In the genomic region with DNA sequence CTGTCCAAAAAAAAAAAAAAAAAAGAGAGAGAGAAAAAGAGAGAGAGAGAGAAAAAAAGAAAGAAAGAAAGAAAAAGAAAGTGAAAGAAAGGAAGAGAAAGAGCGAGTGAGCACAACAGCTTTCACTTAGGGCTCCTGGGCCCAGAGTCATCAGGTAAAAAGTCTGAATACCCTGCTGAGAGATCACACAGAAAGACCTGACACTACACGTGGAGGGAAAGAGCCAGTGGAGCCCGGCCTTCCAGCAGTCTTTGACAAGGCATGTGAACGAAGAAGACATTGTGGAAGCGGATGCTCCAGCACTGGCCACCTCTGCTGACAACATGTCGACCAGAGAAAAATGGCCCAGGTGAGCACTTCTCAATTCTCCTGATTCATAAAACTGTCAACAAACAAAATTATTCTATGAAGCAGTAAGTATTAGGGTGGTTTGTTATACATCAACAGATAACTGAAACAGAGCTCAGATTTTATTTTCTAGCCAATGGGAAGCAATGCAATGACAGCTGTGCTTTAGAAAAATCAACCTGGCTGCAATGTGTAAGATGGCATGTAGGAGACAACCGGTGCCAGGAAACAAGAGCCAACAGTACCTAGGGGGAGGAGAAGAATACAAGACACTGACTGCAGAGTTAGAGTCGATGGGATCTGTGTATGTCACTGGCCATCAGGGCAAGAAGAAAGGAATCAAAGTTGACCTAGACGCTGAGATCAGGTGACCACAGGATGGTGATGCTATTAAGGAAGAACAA, we compare ENCODE assay signal across 14 cellular contexts. TPM values are rescaled to one million over a fixed set of nuclear protein-coding genes. Genes with fewer than 3 reads are reported as not detected.
DNase-seq lines count a peak whose midpoint lies in the region; ATAC-seq, FAIRE-seq and TF ChIP-seq lines count a peak whose summit lies in the region.
"Had no signal": no experiment of that assay in that cellular context is flagged by ENCODE, and none has a peak within 500 bp of the region (broad histone marks: within the 10 kb centered on the region; RNA-seq: fewer than 3 reads in every experiment).

No MANE protein-coding gene starts in this region.

- no peak for TF ChIP-seq POLR2A in GM12891 (IDR thresholded peaks at IDR 0.05; ENCODE audit: low read depth, low read length)

- peaks cover 70% of the 10 kb centered on the region for H3K4me1 Mint-ChIP-seq in CD4-positive, alpha-beta T cell (ENCODE audit: low read depth)
- H3K4me1 Mint-ChIP-seq in activated T-helper 17 cell treated with anti-CD3 and anti-CD28 coated beads, Interleukin-2, amount 50 U/mL, for 72 hours: peaks cover 32% of the 10 kb centered on the region
- peaks cover 35 to 68% (median 55%) of the 10 kb centered on the region in 3 donors for H3K4me1 Mint-ChIP-seq in naive B cell

- peak overlapping the region; percentile 4 for H3K27ac Mint-ChIP-seq in CD4-positive, alpha-beta T cell
- peak overlapping the region; percentile 91 for H3K27ac Mint-ChIP-seq in activated T-helper 17 cell treated with anti-CD3 and anti-CD28 coated beads, Interleukin-2, amount 50 U/mL, for 72 hours
- H3K27ac Mint-ChIP-seq in naive B cell: peak overlapping the region; percentile 28 to 94 (median 78)

- no peak for TF ChIP-seq CTCF in CD4-positive, alpha-beta T cell (IDR thresholded peaks at IDR 0.05)

- POLR2A ChIA-PET in CD4-positive, alpha-beta T cell (lab: Charles Lee): interaction anchor here (0.9 to 1.1 kb wide), 2 partner anchors 11 to 46 kb away, joined by 4 to 6 read pairs; no protein-coding TSS in a partner anchor

- peaks cover 44% of the 10 kb centered on the region for H3K36me3 Mint-ChIP-seq in CD4-positive, alpha-beta T cell (ENCODE audit: low read depth)
- peaks cover 47% of the 10 kb centered on the region for H3K36me3 Mint-ChIP-seq in activated T-helper 17 cell treated with anti-CD3 and anti-CD28 coated beads, Interleukin-2, amount 50 U/mL, for 72 hours (ENCODE audit: low read depth)
- H3K36me3 Mint-ChIP-seq in naive B cell: no peaks in the 10 kb centered on the region

- peak; percentile 43 for FAIRE-seq in GM12891 (lab: Jason Lieb, UNC)
- FAIRE-seq: D721Med had no signal

- no peak for DNase-seq in CD4-positive, alpha-beta T cell
- no peak for DNase-seq in GM12891 (ENCODE audit: insufficient read length, low spot score)
- no peak for DNase-seq in naive B cell
- no peak for DNase-seq in HCEC 1CT
- DNase-seq in hepatic stellate cell (ENCODE audit: low spot score): no peak
- DNase-seq in DMS153 (lab: John Stamatoyannopoulos, UW): no peak
- no peak for DNase-seq in germinal center (ENCODE audit: low spot score)
- DNase-seq: erythroblast, GOT3, hippocampal formation, NCI-H1436 had no signal

- ATAC-seq in CD4-positive, alpha-beta T cell (ENCODE audit: poor library complexity): no peak
- ATAC-seq in activated T-helper 17 cell treated with anti-CD3 and anti-CD28 coated beads, Interleukin-2, amount 50 U/mL, for 72 hours (replicated peaks): peak; percentile 11
- ATAC-seq in naive B cell (ENCODE audit: low read depth in 2 of 2): no peak

- peak overlapping the region; percentile 9 for H3K27ac ChIP-seq in CD4-positive, alpha-beta T cell (ENCODE audit: low read depth, low read length)
- H3K27ac ChIP-seq: tibial artery had no signal

- H3K27me3 ChIP-seq in CD4-positive, alpha-beta T cell (ENCODE audit: control insufficient read depth, insufficient read depth, low read length): no peaks in the 10 kb centered on the region
- H3K27me3 ChIP-seq: tibial artery had no signal

- no peaks in the 10 kb centered on the region for H3K9me3 Mint-ChIP-seq in CD4-positive, alpha-beta T cell
- no peaks in the 10 kb centered on the region for H3K9me3 Mint-ChIP-seq in activated T-helper 17 cell treated with anti-CD3 and anti-CD28 coated beads, Interleukin-2, amount 50 U/mL, for 72 hours
- peaks cover 0 to 4% (median 0%) of the 10 kb centered on the region in 7 donors for H3K9me3 Mint-ChIP-seq in naive B cell

- no peaks in the 10 kb centered on the region for H3K9me3 ChIP-seq in CD4-positive, alpha-beta T cell (ENCODE audit: control insufficient read depth, low read length)
- H3K9me3 ChIP-seq: tibial artery had no signal

- no peaks in the 10 kb centered on the region for H3K27me3 Mint-ChIP-seq in CD4-positive, alpha-beta T cell
- no peaks in the 10 kb centered on the region for H3K27me3 Mint-ChIP-seq in activated T-helper 17 cell treated with anti-CD3 and anti-CD28 coated beads, Interleukin-2, amount 50 U/mL, for 72 hours
- no peaks in the 10 kb centered on the region for H3K27me3 Mint-ChIP-seq in naive B cell

- H3K4me3 Mint-ChIP-seq in CD4-positive, alpha-beta T cell: peak overlapping the region; percentile 79
- peak overlapping the region; percentile 90 for H3K4me3 Mint-ChIP-seq in activated T-helper 17 cell treated with anti-CD3 and anti-CD28 coated beads, Interleukin-2, amount 50 U/mL, for 72 hours
- peak overlapping the region in 4 of 8 donors; percentile 47 to 77 (median 71) for H3K4me3 Mint-ChIP-seq in naive B cell

- CTCF ChIA-PET in CD4-positive, alpha-beta T cell (lab: Charles Lee): interaction anchor here (0.7 kb wide), 2 partner anchors 119 to 200 kb away, joined by 3 to 5 read pairs; no protein-coding TSS in a partner anchor

- intact Hi-C loops in CD4-positive, alpha-beta T cell (cut with DNase I, micrococcal nuclease): no loop called here

TF ChIP-seq in GM12891, 5 proteins besides CTCF, POLR2A, EP300 and RAD21:
- TF ChIP-seq POU2F2 (IDR thresholded peaks at IDR 0.05; ENCODE audit: low read depth, low read length): no peak
- TF ChIP-seq PAX5 (IDR thresholded peaks at IDR 0.05; ENCODE audit: insufficient read depth, low read length, severe bottlenecking): no peak
- no peak for TF ChIP-seq SPI1 (IDR thresholded peaks at IDR 0.05; ENCODE audit: low read depth, low read length)
- TF ChIP-seq POLR2AphosphoS5 (IDR thresholded peaks at IDR 0.05; ENCODE audit: low read depth, low read length): no peak
- no peak for TF ChIP-seq TAF1 (IDR thresholded peaks at IDR 0.05; ENCODE audit: low read depth, low read length)
TF ChIP-seq in GM12891: peak in this region for 0.

RNA-seq across cellular contexts. Expression of gene RNF216, which starts 4.4 kb away (rescaled TPM):
- total RNA-seq in CD4-positive, alpha-beta T cell: 10 to 100 TPM; 85.7 to 88.9 TPM
- 19.2 TPM for polyA plus RNA-seq in GM12891 (2012; ENCODE audit: low read depth, missing spikeins)
- total RNA-seq in activated T-helper 17 cell treated with anti-CD3 and anti-CD28 coated beads, Interleukin-2, amount 50 U/mL, for 72 hours: 10 to 100 TPM; 22.4 to 28.3 TPM
- polyA plus RNA-seq in naive B cell (ENCODE audit: low read depth in 6 of 6): 10 to 100 TPM; 16.0 to 39.2 (median 22.6) TPM

Comparison
In these comparisons a context has a peak if more than half of its experiments do, and no peak if none do; other contexts are left out.
1. H3K27ac Mint-ChIP-seq: peak in every context shown above with its lines; median percentile 91 in activated T-helper 17 cell treated with anti-CD3 and anti-CD28 coated beads, Interleukin-2, amount 50 U/mL, for 72 hours; 78 in naive B cell; 4 in CD4-positive, alpha-beta T cell.